In the genomic region with DNA sequence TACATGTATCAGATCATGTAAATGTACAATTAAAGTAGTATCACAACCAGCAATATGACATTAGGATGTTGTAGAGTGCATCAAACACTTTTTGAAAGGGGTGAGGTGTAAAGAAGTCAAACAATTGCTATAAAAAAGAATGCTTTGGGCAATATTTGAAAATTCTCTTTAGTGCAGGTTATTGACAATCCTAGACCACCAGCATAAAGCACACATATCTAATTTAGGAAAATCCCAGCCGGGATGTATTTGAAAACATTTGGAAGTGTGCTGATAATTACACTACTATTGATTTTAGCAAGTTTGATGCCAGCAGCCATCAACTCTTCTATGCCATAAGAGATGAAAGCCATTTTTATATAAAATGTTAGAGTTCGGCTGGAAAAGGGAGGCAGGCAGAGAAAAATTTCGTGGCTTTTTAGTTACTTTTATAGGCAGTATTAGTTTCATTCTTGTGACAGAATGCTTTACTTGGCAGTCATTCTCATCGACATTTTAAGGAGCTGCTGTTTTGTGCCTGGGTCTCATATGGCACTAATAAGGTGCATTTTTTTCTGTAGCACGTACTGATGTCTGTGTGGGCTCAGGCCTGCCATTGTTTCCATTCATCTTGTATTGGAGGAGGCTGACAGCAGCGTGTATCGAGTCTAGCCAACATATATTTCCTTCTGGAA, we compare ENCODE assay signal across 15 cellular contexts.
DNase-seq lines count a peak whose midpoint lies in the region; TF ChIP-seq lines count a peak whose summit lies in the region.
"Had no signal": no experiment of that assay in that cellular context is flagged by ENCODE, and none has a peak within 500 bp of the region (broad histone marks: within the 10 kb centered on the region; RNA-seq: fewer than 3 reads in every experiment).

No MANE protein-coding gene starts in this region.

- H3K27ac ChIP-seq in SK-N-SH (ENCODE audit: low read depth in 2 of 2, low read length in 1 of 2): peak overlapping the region; percentile 46 to 73

- H3K27me3 ChIP-seq in SK-N-SH (ENCODE audit: insufficient read depth): no peaks in the 10 kb centered on the region
- H3K27me3 ChIP-seq in skeletal muscle satellite cell (ENCODE audit: control insufficient read depth, insufficient read depth, low read length): no peaks in the 10 kb centered on the region
- H3K27me3 ChIP-seq: spleen had no signal

- H3F3A ChIP-seq in SK-N-SH (replicated peaks; ENCODE audit: insufficient read depth): peaks cover 39% of the 10 kb centered on the region

- TF ChIP-seq EP300 in SK-N-SH (IDR thresholded peaks at IDR 0.05; ENCODE audit: borderline replicate concordance in 1 of 2, low read depth in 1 of 2, low read length in 1 of 2): no peak

- DNase-seq in AG10803 (ENCODE audit: low read depth) (peak; percentile 60), SK-N-SH (no peak), fibroblast of the aortic adventitia (ENCODE audit: low read depth) (peak; percentile 44), SHP77 (lab: John Stamatoyannopoulos, UW) (no peak), HT-29 (ENCODE audit: low spot score) (no peak), cerebellar cortex (ENCODE audit: low spot score) (no peak), NCI-H1436 (lab: John Stamatoyannopoulos, UW) (no peak)
- DNase-seq: activated CD4-positive, CD25-positive, alpha-beta regulatory T cell; activated effector memory CD4-positive, alpha-beta T cell treated with Interleukin-2 at 50 U/mL for 16 hours; GDM1; NCI-H1092; RPMI8226; spleen; stimulated activated naive CD4-positive, alpha-beta T cell had no signal

- H3K9ac ChIP-seq in SK-N-SH (peak overlapping the region; percentile 1; the same call in 1 of the 2 replicates), skeletal muscle satellite cell (ENCODE audit: low read depth, low read length) (peak overlapping the region; percentile 66)

- H4K20me1 ChIP-seq in SK-N-SH (ENCODE audit: insufficient read depth): no peaks in the 10 kb centered on the region

- H3K4me3 ChIP-seq in AG10803 (ENCODE audit: low read length) (no peak overlapping the region; the same call in 1 of the 2 replicates), SK-N-SH (ENCODE audit: low read depth in 2 of 2, low read length in 1 of 2) (no peak overlapping the region), fibroblast of the aortic adventitia (ENCODE audit: low read depth, low read length) (no peak overlapping the region), skeletal muscle satellite cell (ENCODE audit: low read length) (no peak overlapping the region)
- H3K4me3 ChIP-seq: spleen had no signal

- WGBS in SK-N-SH (ENCODE audit: low lambda C conversion rate): 58% methylated on average over 7 of the region's 7 CpGs

- no peak for TF ChIP-seq RAD21 in SK-N-SH (IDR thresholded peaks at IDR 0.05; ENCODE audit: low read length)

- no peaks in the 10 kb centered on the region for H3K9me2 ChIP-seq in SK-N-SH

- H2AFZ ChIP-seq in SK-N-SH (ENCODE audit: low read depth): no peak overlapping the region

- no peaks in the 10 kb centered on the region for H3K9me3 ChIP-seq in SK-N-SH
- H3K9me3 ChIP-seq in skeletal muscle satellite cell (replicated peaks; ENCODE audit: low read length): no peaks in the 10 kb centered on the region
- H3K9me3 ChIP-seq: spleen had no signal

- peaks cover 11 to 29% of the 10 kb centered on the region in 2 experiments; a peak in 3 of 4 replicates for H3K4me1 ChIP-seq in SK-N-SH (ENCODE audit: control insufficient read depth in 1 of 2, insufficient read depth in 2 of 2, low read depth in 1 of 2, low read length in 1 of 2)
- peaks cover 60% of the 10 kb centered on the region for H3K4me1 ChIP-seq in skeletal muscle satellite cell (ENCODE audit: control insufficient read depth, insufficient read depth, low read length)

- CTCF ChIA-PET in SK-N-SH (lab: Yijun Ruan, JAX): interaction anchor here (1.0 to 2.3 kb wide), 4 partner anchors 13 to 1206 kb away, joined by 3 to 10 read pairs (median 3); no protein-coding TSS in a partner anchor

- POLR2A ChIA-PET in SK-N-SH (lab: Yijun Ruan, JAX): no interaction called here

- TF ChIP-seq CTCF in AG10803 (conservative IDR thresholded peaks at IDR 0.05; ENCODE audit: low read length) (no peak), SK-N-SH (IDR thresholded peaks at IDR 0.05) (no peak), fibroblast of the aortic adventitia (IDR thresholded peaks at IDR 0.05; ENCODE audit: insufficient read depth, low read length) (no peak)

- H3K36me3 ChIP-seq in SK-N-SH (replicated peaks in 1 of 2; ENCODE audit: control insufficient read depth in 1 of 2, insufficient read depth in 2 of 2, low read length in 1 of 2) (peaks cover 72 to 74% of the 10 kb centered on the region in 2 experiments), skeletal muscle satellite cell (ENCODE audit: insufficient read depth, low read length) (peaks cover 75% of the 10 kb centered on the region)

- peaks cover 96% of the 10 kb centered on the region for H3K79me2 ChIP-seq in SK-N-SH (ENCODE audit: insufficient read depth)

- H3K4me2 ChIP-seq in SK-N-SH: no peak overlapping the region
- peak overlapping the region; percentile 59 for H3K4me2 ChIP-seq in skeletal muscle satellite cell (ENCODE audit: low read length)

TF ChIP-seq in SK-N-SH, 30 proteins besides CTCF, POLR2A, EP300 and RAD21:
- TF ChIP-seq MXI1 (IDR thresholded peaks at IDR 0.05; ENCODE audit: low read depth, low read length) (no peak), POLR2AphosphoS5 (IDR thresholded peaks at IDR 0.05; ENCODE audit: low read depth, low read length) (peak; percentile 23; the same call in 1 of the 2 replicates), TCF12 (IDR thresholded peaks at IDR 0.05) (peak; percentile 23; the same call in 1 of the 2 replicates), NFIC (IDR thresholded peaks at IDR 0.05; ENCODE audit: borderline replicate concordance) (0 out of 2 replicates have a peak, but pooled peaks have one; percentile 6), ELF1 (IDR thresholded peaks at IDR 0.05) (no peak)
- TF ChIP-seq, protein P1, sequence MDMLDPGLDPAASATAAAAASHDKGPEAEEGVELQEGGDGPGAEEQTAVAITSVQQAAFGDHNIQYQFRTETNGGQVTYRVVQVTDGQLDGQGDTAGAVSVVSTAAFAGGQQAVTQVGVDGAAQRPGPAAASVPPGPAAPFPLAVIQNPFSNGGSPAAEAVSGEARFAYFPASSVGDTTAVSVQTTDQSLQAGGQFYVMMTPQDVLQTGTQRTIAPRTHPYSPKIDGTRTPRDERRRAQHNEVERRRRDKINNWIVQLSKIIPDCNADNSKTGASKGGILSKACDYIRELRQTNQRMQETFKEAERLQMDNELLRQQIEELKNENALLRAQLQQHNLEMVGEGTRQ (IDR thresholded peaks at IDR 0.05; ENCODE audit: borderline replicate concordance, low read depth, low read length): no peak
TF ChIP-seq in SK-N-SH: peak in this region for 3.

Comparison
In these comparisons a context has a peak if more than half of its experiments do, and no peak if none do; other contexts are left out.
1. DNase-seq: peak in AG10803 (single experiment) and fibroblast of the aortic adventitia (single experiment); none in SK-N-SH (single experiment), SHP77 (0 of 2), HT-29 (single experiment), cerebellar cortex (single experiment) and NCI-H1436 (single experiment).